ENCODE assay signal across 15 cellular contexts in genomic region chr22:44403930-44404329, GRCh38.
"Had no signal": no experiment of that assay in that cellular context is flagged by ENCODE, and none has a peak within 500 bp of the region (broad histone marks: within the 10 kb centered on the region; RNA-seq: fewer than 3 reads in every experiment).

No MANE protein-coding gene starts in this region.

- H3K27me3 Mint-ChIP-seq: activated CD8-positive, alpha-beta T cell treated with anti-CD3 and anti-CD28 coated beads for 36 hours had no signal

- H3K4me3 ChIP-seq: esophagus squamous epithelium, ovary, thoracic aorta, uterus had no signal

- H3K27ac Mint-ChIP-seq: activated CD8-positive, alpha-beta T cell treated with anti-CD3 and anti-CD28 coated beads for 36 hours; activated T-cell treated with anti-CD3 and anti-CD28 coated beads, Interleukin-2, amount 50 U/mL, for 72 hours; stimulated activated effector memory CD8-positive, alpha-beta T cell treated with anti-CD3 and anti-CD28 coated beads, Interleukin-12 subunit alpha, Interleukin-12 subunit beta, amount 100 ng/mL, for 72 hours; WTC11 had no signal

- H3K27me3 ChIP-seq: ovary, uterus had no signal

- H3K4me1 Mint-ChIP-seq: stimulated activated effector memory CD8-positive, alpha-beta T cell treated with anti-CD3 and anti-CD28 coated beads, Interleukin-12 subunit alpha, Interleukin-12 subunit beta, amount 100 ng/mL, for 72 hours had no signal

- H3K36me3 ChIP-seq: esophagus squamous epithelium, ovary, thoracic aorta, uterus had no signal

- H3K36me3 Mint-ChIP-seq: stimulated activated effector memory CD8-positive, alpha-beta T cell treated with anti-CD3 and anti-CD28 coated beads, Interleukin-12 subunit alpha, Interleukin-12 subunit beta, amount 100 ng/mL, for 72 hours; WTC11 had no signal

- H3K4me1 ChIP-seq: esophagus squamous epithelium, uterus had no signal

- H3K27ac ChIP-seq: esophagus squamous epithelium, ovary, thoracic aorta, uterus had no signal

- H3K4me3 Mint-ChIP-seq: activated CD8-positive, alpha-beta T cell treated with anti-CD3 and anti-CD28 coated beads for 36 hours; activated T-cell treated with anti-CD3 and anti-CD28 coated beads, Interleukin-2, amount 50 U/mL, for 72 hours; stimulated activated effector memory CD8-positive, alpha-beta T cell treated with anti-CD3 and anti-CD28 coated beads, Interleukin-12 subunit alpha, Interleukin-12 subunit beta, amount 100 ng/mL, for 72 hours; T-helper 17 cell; WTC11 had no signal

- DNase-seq: activated CD4-positive, alpha-beta T cell treated with anti-CD3 and anti-CD28 coated beads for 4 hours; activated CD8-positive, alpha-beta memory T cell treated with anti-CD3 and anti-CD28 coated beads, Interleukin-2, amount 50 U/mL, for 48 hours; activated CD8-positive, alpha-beta T cell treated with anti-CD3 and anti-CD28 coated beads for 36 hours; activated naive CD4-positive, alpha-beta T cell; activated T-cell treated with anti-CD3 and anti-CD28 coated beads, Interleukin-2, amount 50 U/mL, for 72 hours; esophagus squamous epithelium; glutamatergic neuron; hypothalamus; kidney glomerular epithelial cell; T-helper 17 cell had no signal

- ATAC-seq: activated CD8-positive, alpha-beta T cell treated with anti-CD3 and anti-CD28 coated beads for 36 hours; activated T-cell treated with anti-CD3 and anti-CD28 coated beads, Interleukin-2, amount 50 U/mL, for 72 hours; stimulated activated effector memory CD8-positive, alpha-beta T cell treated with anti-CD3 and anti-CD28 coated beads, Interleukin-12 subunit alpha, Interleukin-12 subunit beta, amount 100 ng/mL, for 72 hours; T-helper 17 cell; WTC11 had no signal

- H3K9me3 ChIP-seq: esophagus squamous epithelium, ovary, thoracic aorta, uterus had no signal

- H3K9me3 Mint-ChIP-seq: activated CD8-positive, alpha-beta T cell treated with anti-CD3 and anti-CD28 coated beads for 36 hours; activated T-cell treated with anti-CD3 and anti-CD28 coated beads, Interleukin-2, amount 50 U/mL, for 72 hours; stimulated activated effector memory CD8-positive, alpha-beta T cell treated with anti-CD3 and anti-CD28 coated beads, Interleukin-12 subunit alpha, Interleukin-12 subunit beta, amount 100 ng/mL, for 72 hours; WTC11 had no signal
